Comparison of ENCODE assay signal across 15 cellular contexts in the genomic region with DNA sequence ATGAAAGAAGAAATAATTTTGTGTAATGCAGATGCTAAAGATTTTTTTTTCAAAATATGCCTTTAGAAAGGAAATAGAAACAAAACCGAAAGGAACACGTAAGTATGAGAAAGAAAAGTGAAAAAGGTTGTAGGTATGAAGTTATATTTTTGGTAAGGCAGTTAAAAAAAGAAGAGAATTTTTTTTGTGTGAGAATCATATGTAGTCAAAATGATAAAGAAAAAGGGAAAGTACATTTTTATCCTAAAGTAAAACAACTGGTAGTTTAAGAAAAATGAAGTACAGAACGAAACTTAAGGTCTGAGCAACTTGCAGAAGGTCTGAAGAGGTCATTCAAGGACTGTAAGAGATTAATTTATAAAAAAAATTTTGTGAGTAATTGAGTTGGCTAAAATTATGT.
DNase-seq lines count a peak whose midpoint lies in the region; ATAC-seq and TF ChIP-seq lines count a peak whose summit lies in the region.
"Had no signal": no experiment of that assay in that cellular context is flagged by ENCODE, and none has a peak within 500 bp of the region (broad histone marks: within the 10 kb centered on the region; RNA-seq: fewer than 3 reads in every experiment).

No MANE protein-coding gene starts in this region.

- no peak overlapping the region for H2BK120ac ChIP-seq in H9 (ENCODE audit: low read depth, low read length, poor library complexity, severe bottlenecking)

- ATAC-seq in GM18498 (IDR thresholded peaks at IDR 0.05; ENCODE audit: unreplicated experiment) (peak; percentile 96), GM19452 (IDR thresholded peaks at IDR 0.05; ENCODE audit: unreplicated experiment) (peak; percentile 92), HG02759 (IDR thresholded peaks at IDR 0.05; ENCODE audit: unreplicated experiment) (peak; percentile 94), HG03342 (IDR thresholded peaks at IDR 0.05; ENCODE audit: unreplicated experiment) (peak; percentile 93), body of pancreas (no peak)
- ATAC-seq: activated CD4-positive, alpha-beta T cell treated with anti-CD3 and anti-CD28 coated beads for 36 hours; left lung had no signal

- no peak overlapping the region for H2BK12ac ChIP-seq in H9 (ENCODE audit: insufficient read length, low read depth, low read length)

- H3K4me1 Mint-ChIP-seq in H9: peaks cover 6 to 7% of the 10 kb centered on the region in 2 experiments; a peak in 3 of 4 replicates
- H3K4me1 Mint-ChIP-seq: activated CD4-positive, alpha-beta T cell treated with anti-CD3 and anti-CD28 coated beads for 36 hours had no signal

- no peak overlapping the region for H3K4me2 ChIP-seq in H9 (ENCODE audit: insufficient read depth, insufficient read length, low read length)
- H3K4me2 ChIP-seq: hepatocyte had no signal

- TF ChIP-seq POLR2A in body of pancreas (IDR thresholded peaks at IDR 0.05): no peak

- H3K27me3 ChIP-seq in body of pancreas: no peaks in the 10 kb centered on the region
- H3K27me3 ChIP-seq in H9 (ENCODE audit: insufficient read depth, low read length): no peaks in the 10 kb centered on the region
- H3K27me3 ChIP-seq: cardiac muscle cell, hepatocyte, left lung, spleen had no signal

- no peak overlapping the region for H3K9ac ChIP-seq in H9 (ENCODE audit: extremely low read depth, insufficient read length, low read length)

- H3K4me3 Mint-ChIP-seq in H9: no peak overlapping the region
- H3K4me3 Mint-ChIP-seq: activated CD4-positive, alpha-beta T cell treated with anti-CD3 and anti-CD28 coated beads for 36 hours had no signal

- no peaks in the 10 kb centered on the region for H3K23me2 ChIP-seq in H9 (ENCODE audit: insufficient read length, low read depth, low read length, poor library complexity, severe bottlenecking)

- H2BK5ac ChIP-seq in H9 (ENCODE audit: insufficient read length, low read length): no peak overlapping the region

- H3K56ac ChIP-seq in H9 (ENCODE audit: insufficient read length, low read depth, low read length): no peak overlapping the region

- H3K4me3 ChIP-seq in body of pancreas: no peak overlapping the region
- H3K4me3 ChIP-seq: cardiac muscle cell, hepatocyte, left lung, spleen had no signal

- H2AK5ac ChIP-seq in H9 (ENCODE audit: insufficient read length, low read length): no peak overlapping the region

- no peaks in the 10 kb centered on the region for H3K79me2 ChIP-seq in H9 (ENCODE audit: insufficient read depth, low read length)
- H3K79me2 ChIP-seq: hepatocyte had no signal

- intact Hi-C loops in body of pancreas (cut with DNase I): no loop called here

- TF ChIP-seq CTCF in body of pancreas (IDR thresholded peaks at IDR 0.05) (no peak), H9 (conservative IDR thresholded peaks at IDR 0.05) (no peak)

- peaks cover 17 to 24% of the 10 kb centered on the region in 2 experiments for H3K9me3 Mint-ChIP-seq in H9

- no peak overlapping the region for H2BK20ac ChIP-seq in H9 (ENCODE audit: low read depth, low read length, poor library complexity, severe bottlenecking)

- no peak overlapping the region for H4K8ac ChIP-seq in H9 (replicated peaks; ENCODE audit: insufficient read length, low read depth, low read length)

- H3T11ph ChIP-seq in H9 (ENCODE audit: low read length): no peak overlapping the region

- H3K14ac ChIP-seq in H9 (ENCODE audit: insufficient read depth, low read length): no peak overlapping the region

- H3K79me1 ChIP-seq in H9 (ENCODE audit: insufficient read depth, low read depth, low read length, poor library complexity, severe bottlenecking): no peaks in the 10 kb centered on the region

- no peak overlapping the region for H3K18ac ChIP-seq in H9 (ENCODE audit: insufficient read length, low read depth, low read length)

- H3K9me3 ChIP-seq in body of pancreas (no peaks in the 10 kb centered on the region), H9 (ENCODE audit: control insufficient read depth, low read depth, low read length) (no peaks in the 10 kb centered on the region)

- H3K27me3 Mint-ChIP-seq in H9 (ENCODE audit: low read depth): no peaks in the 10 kb centered on the region
- H3K27me3 Mint-ChIP-seq: activated CD4-positive, alpha-beta T cell treated with anti-CD3 and anti-CD28 coated beads for 36 hours had no signal

- no peak for DNase-seq in body of pancreas
- no peak for DNase-seq in activated CD4-positive, alpha-beta T cell treated with anti-CD3 and anti-CD28 coated beads, Interleukin-2, amount 50 U/mL, for 1 hour
- no peak for DNase-seq in H9
- no peak for DNase-seq in activated CD4-positive, CD25-positive, alpha-beta regulatory T cell (lab: John Stamatoyannopoulos, UW)
- DNase-seq: activated CD4-positive, alpha-beta T cell treated with anti-CD3 and anti-CD28 coated beads for 36 hours; left lung; NCI-H2029 treated with DMSO at 0.1 percent for 48 hours; spleen had no signal

- no peaks in the 10 kb centered on the region for H3K36me3 ChIP-seq in body of pancreas (replicated peaks in 1 of 2; ENCODE audit: insufficient read depth in 1 of 2, low read depth in 2 of 2)
- H3K36me3 ChIP-seq: cardiac muscle cell, left lung, spleen had no signal

- H2BK15ac ChIP-seq in H9 (ENCODE audit: low read depth, low read length): no peak overlapping the region

- H3K4ac ChIP-seq in H9 (ENCODE audit: low read depth, low read length): no peak overlapping the region

- H3K27ac ChIP-seq in body of pancreas (no peak overlapping the region), H9 (ENCODE audit: insufficient read length, low read depth, low read length) (no peak overlapping the region)
- H3K27ac ChIP-seq: cardiac muscle cell, epithelial cell of prostate, hepatocyte, left lung, spleen had no signal

- no peak overlapping the region for H4K5ac ChIP-seq in H9 (ENCODE audit: insufficient read length, low read depth, low read length)

- no peak overlapping the region for H2AFZ ChIP-seq in H9 (ENCODE audit: low read length)
- H2AFZ ChIP-seq: hepatocyte had no signal

- peaks cover 7 to 33% (median 11%) of the 10 kb centered on the region in 3 experiments for H3K36me3 Mint-ChIP-seq in H9 (ENCODE audit: insufficient read depth in 1 of 3, low read depth in 3 of 3)

- 63 to 65% methylated on average over 3 of the region's 3 CpGs for WGBS in body of pancreas, 2 donors
- 100% methylated on average over 2 of the region's 3 CpGs for WGBS in H9 (ENCODE audit: extremely low coverage, insufficient read length, low lambda C conversion rate)

- no peaks in the 10 kb centered on the region for H3K4me1 ChIP-seq in body of pancreas
- no peaks in the 10 kb centered on the region for H3K4me1 ChIP-seq in H9 (ENCODE audit: insufficient read depth, low read length)
- H3K4me1 ChIP-seq: left lung, spleen had no signal

- H3K23ac ChIP-seq in H9 (ENCODE audit: insufficient read length, low read depth, low read length): no peak overlapping the region

- H4K91ac ChIP-seq in H9 (ENCODE audit: insufficient read length, low read depth, low read length): no peak overlapping the region

- H4K20me1 ChIP-seq in H9 (ENCODE audit: control insufficient read depth, insufficient read depth, insufficient read length): no peaks in the 10 kb centered on the region

- H3K27ac Mint-ChIP-seq in H9: no peak overlapping the region
- H3K27ac Mint-ChIP-seq: activated CD4-positive, alpha-beta T cell treated with anti-CD3 and anti-CD28 coated beads for 36 hours had no signal
